ENCODE assay signal across 26 cellular contexts in genomic region chr3:139140553-139140952, GRCh38.
"Had no signal": no experiment of that assay in that cellular context is flagged by ENCODE, and none has a peak within 500 bp of the region (broad histone marks: within the 10 kb centered on the region; RNA-seq: fewer than 3 reads in every experiment).

No MANE protein-coding gene starts in this region.

- H3K4me1 ChIP-seq: stomach, suprapubic skin, testis, thyroid gland, tibial artery, tibial nerve, transverse colon, upper lobe of left lung, upper lobe of right lung, uterus, vagina had no signal

- DNase-seq: stimulated activated CD4-positive, alpha-beta T cell treated with anti-CD3 and anti-CD28 coated beads, Interleukin-2, amount 100 ng/mL, for 48 hours; stimulated activated CD4-positive, alpha-beta T cell treated with anti-CD3 and anti-CD28 coated beads, Interleukin-4, amount 100 ng/mL, for 1 hour; stimulated activated CD4-positive, alpha-beta T cell treated with anti-CD3 and anti-CD28 coated beads, Interleukin-4, amount 100 ng/mL, for 24 hours; stimulated activated CD4-positive, alpha-beta T cell treated with anti-CD3 and anti-CD28 coated beads, Interleukin-4, amount 100 ng/mL, for 4 hours; stimulated activated CD8-positive, alpha-beta memory T cell treated with anti-CD3 and anti-CD28 coated beads, Interleukin-4, amount 100 ng/mL, for 48 hours; stimulated activated naive B cell treated with anti-CD40 and anti-IgM and Interleukin-4, amounts not matched to agents 10 μg/mL and 1 μg/mL and 100 μg/mL, for 72 hours; stimulated activated naive CD4-positive, alpha-beta T cell; stimulated activated naive CD4-positive, alpha-beta T cell treated with Interleukin-2 at 50 U/mL for 16 hours; stimulated activated naive CD8-positive, alpha-beta T cell treated with anti-CD3 and anti-CD28 coated beads, Interleukin-15, amount 100 ng/mL, for 72 hours; stimulated activated naive CD8-positive, alpha-beta T cell treated with anti-CD3 and anti-CD28 coated beads, Interleukin-15, Interleukin-2, amounts not matched to agents 100 U/mL and 50 U/mL, for 24 hours; stomach; substantia nigra; testis; thyroid gland; tibial artery; transverse colon; trophoblast cell; upper lobe of left lung; upper lobe of right lung; uterus had no signal

- H3K27ac ChIP-seq: stomach, suprapubic skin, testis, thoracic aorta, thyroid gland, tibial artery, tibial nerve, transverse colon, upper lobe of left lung, upper lobe of right lung, uterus, vagina had no signal

- H3K36me3 ChIP-seq: stomach, suprapubic skin, thoracic aorta, thyroid gland, tibial artery, tibial nerve, transverse colon, upper lobe of left lung, upper lobe of right lung, uterus, vagina had no signal

- ATAC-seq: stimulated activated effector memory CD8-positive, alpha-beta T cell treated with anti-CD3 and anti-CD28 coated beads, Interleukin-12 subunit alpha, Interleukin-12 subunit beta, amount 100 ng/mL, for 72 hours; stimulated activated memory B cell treated with anti-CD40 and anti-IgM and Interleukin-4, amounts not matched to agents 10 μg/mL and 1 μg/mL and 100 μg/mL, for 72 hours; stimulated activated naive B cell treated with anti-CD40 and anti-IgM and Interleukin-4, amounts not matched to agents 10 μg/mL and 1 μg/mL and 100 μg/mL, for 72 hours; stimulated activated naive CD8-positive, alpha-beta T cell treated with anti-CD3 and anti-CD28 coated beads, Interleukin-15, amount 100 ng/mL, for 72 hours; stimulated activated naive CD8-positive, alpha-beta T cell treated with anti-CD3 and anti-CD28 coated beads, Interleukin-15, Interleukin-2, amounts not matched to agents 100 U/mL and 50 U/mL, for 24 hours; upper lobe of right lung had no signal

- H3K9me3 ChIP-seq: stomach, suprapubic skin, testis, thoracic aorta, thyroid gland, tibial artery, transverse colon, upper lobe of left lung, upper lobe of right lung, uterus, vagina had no signal

- H3K4me3 ChIP-seq: stomach, suprapubic skin, testis, thoracic aorta, thyroid gland, tibial artery, tibial nerve, transverse colon, upper lobe of left lung, upper lobe of right lung, uterus, vagina had no signal
